Comparison of ENCODE assay signal across 31 cellular contexts in the genomic region with DNA sequence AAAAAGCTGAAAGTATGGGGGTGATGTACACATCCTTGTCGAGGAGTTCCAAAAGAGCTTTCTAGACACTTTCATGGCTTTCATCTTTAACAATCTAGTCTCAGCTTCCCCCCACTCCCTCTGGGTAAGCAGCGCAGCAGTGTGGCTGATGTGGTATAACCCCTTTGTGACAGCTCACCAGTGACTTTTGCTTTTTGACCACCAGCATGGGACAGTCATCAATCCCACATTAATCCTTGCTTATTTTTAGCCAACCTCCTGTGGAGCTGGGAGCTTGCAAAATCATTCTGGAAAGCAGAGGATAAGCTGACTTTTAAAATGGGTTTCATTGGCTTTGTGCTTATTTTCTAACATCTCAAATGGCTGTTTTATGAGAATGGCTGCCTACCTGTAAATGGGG.
DNase-seq lines count a peak whose midpoint lies in the region; ATAC-seq, FAIRE-seq and TF ChIP-seq lines count a peak whose summit lies in the region.
"Had no signal": no experiment of that assay in that cellular context is flagged by ENCODE, and none has a peak within 500 bp of the region (broad histone marks: within the 10 kb centered on the region; RNA-seq: fewer than 3 reads in every experiment).

No MANE protein-coding gene starts in this region.

- peaks cover 39% of the 10 kb centered on the region for H3K4me1 ChIP-seq in astrocyte (ENCODE audit: insufficient read depth, low read length)
- H3K4me1 ChIP-seq: ascending aorta, gastroesophageal sphincter, right atrium auricular region, spleen, testis had no signal

- peak; percentile 87 for FAIRE-seq in astrocyte (lab: Jason Lieb, UNC)
- FAIRE-seq: H1, HepG2 had no signal

- H3K4me2 ChIP-seq in astrocyte (ENCODE audit: low read length), result peak overlapping the region; percentile 65
- H3K4me2 ChIP-seq: hepatocyte had no signal

- ATAC-seq in HG03442 (IDR thresholded peaks at IDR 0.05; ENCODE audit: unreplicated experiment) (no peak), GM21825 (IDR thresholded peaks at IDR 0.05; ENCODE audit: unreplicated experiment) (no peak)
- ATAC-seq: gastroesophageal sphincter; HepG2; left lobe of liver; Panc1; stimulated activated naive CD8-positive, alpha-beta T cell treated with anti-CD3 and anti-CD28 coated beads, Interleukin-15, Interleukin-2, amounts not matched to agents 100 U/mL and 50 U/mL, for 24 hours had no signal

- peak overlapping the region; percentile 43 for H3K27ac ChIP-seq in astrocyte (ENCODE audit: low read depth, low read length)
- H3K27ac ChIP-seq: ascending aorta, dorsolateral prefrontal cortex, esophagus squamous epithelium, gastroesophageal sphincter, hepatocyte, right atrium auricular region, spleen, testis had no signal

- no peak overlapping the region for H2AFZ ChIP-seq in astrocyte (ENCODE audit: low read depth, low read length)
- H2AFZ ChIP-seq: hepatocyte had no signal

- no peaks in the 10 kb centered on the region for H3K79me2 ChIP-seq in astrocyte (ENCODE audit: insufficient read depth, low read length)
- H3K79me2 ChIP-seq: hepatocyte had no signal

- H3K4me3 Mint-ChIP-seq in astrocyte (ENCODE audit: unreplicated experiment), result no peak overlapping the region
- H3K4me3 Mint-ChIP-seq: CD4-positive, CD25-positive, alpha-beta regulatory T cell had no signal

- no peak overlapping the region for H3K4me3 ChIP-seq in astrocyte (ENCODE audit: insufficient read depth, low read depth, low read length)
- H3K4me3 ChIP-seq: ascending aorta, dorsolateral prefrontal cortex, esophagus squamous epithelium, gastroesophageal sphincter, hepatocyte, right atrium auricular region, spleen, testis had no signal

- no peaks in the 10 kb centered on the region for H3K36me3 ChIP-seq in astrocyte (ENCODE audit: insufficient read depth, low read length)
- H3K36me3 ChIP-seq: ascending aorta, esophagus squamous epithelium, gastroesophageal sphincter, right atrium auricular region, spleen had no signal

- H3K27me3 Mint-ChIP-seq in astrocyte (ENCODE audit: low read depth, unreplicated experiment), result no peaks in the 10 kb centered on the region
- H3K27me3 Mint-ChIP-seq: CD4-positive, CD25-positive, alpha-beta regulatory T cell had no signal

- no peaks in the 10 kb centered on the region for H3K36me3 Mint-ChIP-seq in astrocyte (ENCODE audit: low read depth, unreplicated experiment)
- H3K36me3 Mint-ChIP-seq: CD4-positive, CD25-positive, alpha-beta regulatory T cell had no signal

- no peaks in the 10 kb centered on the region for H3K9me3 Mint-ChIP-seq in astrocyte (ENCODE audit: unreplicated experiment)

- no peaks in the 10 kb centered on the region for H3K27me3 ChIP-seq in astrocyte (ENCODE audit: insufficient read depth, low read length)
- H3K27me3 ChIP-seq: ascending aorta, dorsolateral prefrontal cortex, esophagus squamous epithelium, gastroesophageal sphincter, hepatocyte, right atrium auricular region, spleen, testis had no signal

- no peaks in the 10 kb centered on the region for H3K9me3 ChIP-seq in astrocyte (ENCODE audit: insufficient read depth, low read depth, low read length)
- H3K9me3 ChIP-seq: ascending aorta, esophagus squamous epithelium, gastroesophageal sphincter, right atrium auricular region, spleen, testis had no signal

- DNase-seq in HCEC 1CT (peak; percentile 25), astrocyte (ENCODE audit: low read depth) (peak; percentile 49), glomerular visceral epithelial cell (ENCODE audit: extremely low spot score) (peak; percentile 1), stromal cell of bone marrow (ENCODE audit: low read depth) (peak; percentile 59), SW480 (ENCODE audit: low spot score) (no peak)
- DNase-seq in activated CD4-positive, alpha-beta T cell treated with anti-CD3 and anti-CD28 coated beads, Interleukin-2, amount 50 U/mL, for 48 hours, result no peak
- DNase-seq: activated CD4-positive, alpha-beta T cell treated with anti-CD3 and anti-CD28 coated beads, Interleukin-2, amount 50 U/mL, for 1 hour; activated T-cell treated with anti-CD3 and anti-CD28 coated beads, Interleukin-2, amount 50 U/mL, for 48 hours; Calu3; CD4-positive, CD25-positive, alpha-beta regulatory T cell; DMS79 treated with DMSO at 0.1 percent for 48 hours; dorsolateral prefrontal cortex; esophagus squamous epithelium; Kasumi-1; NCI-H446; NCI-H748 treated with DMSO at 0.1 percent for 48 hours; SHP77 treated with DMSO at 0.1 percent for 48 hours; spleen; stimulated activated CD4-positive, alpha-beta T cell treated with anti-CD3 and anti-CD28 coated beads, Interleukin-2, amount 100 ng/mL, for 24 hours; stimulated activated naive CD8-positive, alpha-beta T cell treated with anti-CD3 and anti-CD28 coated beads, Interleukin-15, Interleukin-2, amounts not matched to agents 100 U/mL and 50 U/mL, for 24 hours; testis had no signal

- TF ChIP-seq CTCF in astrocyte (IDR thresholded peaks at IDR 0.05; ENCODE audit: insufficient read depth, low read depth, low read length), result no peak

- no peaks in the 10 kb centered on the region for H4K20me1 ChIP-seq in astrocyte (ENCODE audit: insufficient read depth, low read length)

- peaks cover 40% of the 10 kb centered on the region for H3K4me1 Mint-ChIP-seq in astrocyte (ENCODE audit: low read depth, unreplicated experiment)
- H3K4me1 Mint-ChIP-seq: CD4-positive, CD25-positive, alpha-beta regulatory T cell had no signal

- no peak overlapping the region for H3K9ac ChIP-seq in astrocyte (ENCODE audit: low read length)

- H3K27ac Mint-ChIP-seq in astrocyte (ENCODE audit: unreplicated experiment), result no peak overlapping the region
- H3K27ac Mint-ChIP-seq: CD4-positive, CD25-positive, alpha-beta regulatory T cell had no signal

Comparison
In these comparisons a context has a peak if more than half of its experiments do, and no peak if none do; other contexts are left out.
1. DNase-seq: peak in HCEC 1CT (single experiment), astrocyte (single experiment), glomerular visceral epithelial cell (single experiment) and stromal cell of bone marrow (single experiment); none in activated CD4-positive, alpha-beta T cell treated with anti-CD3 and anti-CD28 coated beads, Interleukin-2, amount 50 U/mL, for 48 hours (0 of 2) and SW480 (single experiment).